26 cellular contexts compared by ENCODE assay signal in the genomic region with DNA sequence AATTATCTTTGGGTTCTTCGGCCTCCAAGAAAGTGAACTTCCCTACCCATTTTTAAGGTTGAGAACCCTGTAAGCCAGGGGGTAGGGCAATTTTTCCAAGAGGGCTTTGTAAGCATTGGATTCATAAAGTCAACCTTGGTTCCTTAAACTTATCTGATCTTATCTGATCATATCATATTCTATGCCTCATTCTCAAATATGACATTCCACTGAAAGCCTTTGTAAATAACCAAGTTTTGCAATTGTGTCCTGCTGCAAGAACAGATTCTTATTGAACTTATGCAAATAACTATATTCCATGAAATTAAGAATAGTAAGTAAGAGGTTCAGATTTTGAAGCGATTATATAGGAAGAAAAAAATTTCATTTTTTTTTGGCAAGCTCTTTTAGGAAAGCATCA.
"Had no signal": no experiment of that assay in that cellular context is flagged by ENCODE, and none has a peak within 500 bp of the region (broad histone marks: within the 10 kb centered on the region; RNA-seq: fewer than 3 reads in every experiment).

No MANE protein-coding gene starts in this region.

- H3K4me2 ChIP-seq: neural progenitor cell had no signal

- H3K36me3 ChIP-seq: neural progenitor cell, ovary, right lobe of liver, sigmoid colon, suprapubic skin, tibial artery, transverse colon, upper lobe of right lung, uterus had no signal

- H3K4me3 ChIP-seq: neural progenitor cell, ovary, psoas muscle, right lobe of liver, sigmoid colon, suprapubic skin, testis, tibial artery, transverse colon, upper lobe of right lung, uterus had no signal

- H3K27me3 ChIP-seq: neural progenitor cell, ovary, right lobe of liver, sigmoid colon, suprapubic skin, testis, tibial artery, transverse colon, upper lobe of right lung, uterus had no signal

- H2AFZ ChIP-seq: neural progenitor cell, parathyroid adenoma had no signal

- H3K4me1 ChIP-seq: parathyroid adenoma, psoas muscle, right lobe of liver, sigmoid colon, suprapubic skin, testis, transverse colon, upper lobe of right lung, uterus had no signal

- H3K27ac ChIP-seq: neural progenitor cell, ovary, parathyroid adenoma, psoas muscle, right lobe of liver, sigmoid colon, suprapubic skin, testis, tibial artery, transverse colon, upper lobe of right lung, uterus had no signal

- ATAC-seq: natural killer cell; psoas muscle; right cardiac atrium; right lobe of liver; stimulated activated memory B cell treated with anti-CD40 and anti-IgM and Interleukin-4, amounts not matched to agents 10 μg/mL and 1 μg/mL and 100 μg/mL, for 72 hours; stimulated activated naive CD8-positive, alpha-beta T cell treated with anti-CD3 and anti-CD28 coated beads, Interleukin-15, amount 100 ng/mL, for 72 hours; stimulated activated naive CD8-positive, alpha-beta T cell treated with anti-CD3 and anti-CD28 coated beads, Interleukin-15, Interleukin-2, amounts not matched to agents 100 U/mL and 50 U/mL, for 24 hours; upper lobe of right lung had no signal

- H3K9ac ChIP-seq: neural progenitor cell, parathyroid adenoma had no signal

- H3K9me3 ChIP-seq: ovary, psoas muscle, right lobe of liver, sigmoid colon, suprapubic skin, testis, tibial artery, transverse colon, upper lobe of right lung, uterus had no signal

- H3K79me2 ChIP-seq: parathyroid adenoma had no signal

- DNase-seq: natural killer cell; occipital lobe; ovary; posterior cingulate gyrus; psoas muscle; right cardiac atrium; right lobe of liver; sigmoid colon; small intestine; stimulated activated CD4-positive, alpha-beta T cell treated with anti-CD3 and anti-CD28 coated beads, Interleukin-1b, Interleukin-23, amount 100 ng/mL, for 48 hours; stimulated activated CD4-positive, alpha-beta T cell treated with anti-CD3 and anti-CD28 coated beads, Interleukin-4, amount 100 ng/mL, for 1 hour; stimulated activated CD4-positive, alpha-beta T cell treated with anti-CD3 and anti-CD28 coated beads, Interleukin-4, amount 100 ng/mL, for 4 hours; stimulated activated CD8-positive, alpha-beta memory T cell treated with anti-CD3 and anti-CD28 coated beads, Interleukin-4, amount 100 ng/mL, for 48 hours; stimulated activated naive CD4-positive, alpha-beta T cell; stimulated activated naive CD8-positive, alpha-beta T cell treated with anti-CD3 and anti-CD28 coated beads, Interleukin-15, amount 100 ng/mL, for 72 hours; stimulated activated naive CD8-positive, alpha-beta T cell treated with anti-CD3 and anti-CD28 coated beads, Interleukin-15, Interleukin-2, amounts not matched to agents 100 U/mL and 50 U/mL, for 24 hours; substantia nigra; testis; tibial artery; transverse colon; upper lobe of right lung; uterus had no signal
